In the genomic region with DNA sequence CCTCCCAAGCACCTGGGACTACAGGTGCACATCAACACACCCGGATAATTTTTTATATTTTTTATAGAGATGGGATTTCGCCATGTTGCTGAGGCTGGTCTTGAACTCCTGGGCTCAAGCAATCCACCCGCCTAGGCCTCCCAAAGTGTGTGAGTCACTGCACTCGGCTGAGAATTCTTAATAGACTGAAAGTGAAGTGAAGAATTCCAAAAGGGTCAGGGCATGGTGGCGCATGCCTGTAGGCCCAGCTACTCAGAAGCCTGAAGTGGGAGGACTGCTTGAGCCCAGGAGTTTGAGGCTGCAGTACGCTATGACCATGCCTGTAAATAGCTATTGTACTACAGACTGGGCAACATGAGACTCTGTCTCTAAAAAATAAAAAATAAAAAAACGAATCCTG, we compare ENCODE assay signal across 24 cellular contexts. TPM values are rescaled to one million over a fixed set of nuclear protein-coding genes. Genes with fewer than 3 reads are reported as not detected.
A peak's percentile ranks its signal among the peaks of the same experiment; 100 is the strongest.
DNase-seq lines count a peak whose midpoint lies in the region; ATAC-seq, FAIRE-seq and TF ChIP-seq lines count a peak whose summit lies in the region.
"Had no signal": no experiment of that assay in that cellular context is flagged by ENCODE, and none has a peak within 500 bp of the region (broad histone marks: within the 10 kb centered on the region; RNA-seq: fewer than 3 reads in every experiment).

No MANE protein-coding gene starts in this region.

- H3K23ac ChIP-seq in mesenchymal stem cell (ENCODE audit: low read length in 2 of 2), result no peak overlapping the region

- H2BK12ac ChIP-seq in mesenchymal stem cell (ENCODE audit: low read length in 2 of 2), result no peak overlapping the region

- no peak overlapping the region for H2BK5ac ChIP-seq in mesenchymal stem cell (ENCODE audit: low read depth, low read length, poor library complexity, severe bottlenecking)

- no peak overlapping the region for H3K27ac ChIP-seq in mesenchymal stem cell (ENCODE audit: low read length, poor library complexity, severe bottlenecking)
- peak overlapping the region; percentile 3 for H3K27ac ChIP-seq in stomach smooth muscle (ENCODE audit: low read length)
- no peak overlapping the region for H3K27ac ChIP-seq in pancreas
- H3K27ac ChIP-seq: C4-2B had no signal

- no peak overlapping the region for H2AK5ac ChIP-seq in mesenchymal stem cell (ENCODE audit: low read length, severe bottlenecking)

- intact Hi-C loops in pancreas (cut with DNase I), result loop anchor here in 1 of 3 donors (10.0 kb wide), 1 partner anchor 51 kb away; a partner anchor contains a TSS

- no peak for FAIRE-seq in pancreas (lab: Jason Lieb, UNC)
- FAIRE-seq: A204.1, GM12878 had no signal

- H2BK120ac ChIP-seq in mesenchymal stem cell (ENCODE audit: low read depth, low read length), result no peak overlapping the region

- H3K4me2 ChIP-seq in mesenchymal stem cell (ENCODE audit: low read length, poor library complexity, severe bottlenecking), result no peak overlapping the region

- H4K8ac ChIP-seq in mesenchymal stem cell (ENCODE audit: low read length), result no peak overlapping the region

- H3K4ac ChIP-seq in mesenchymal stem cell (ENCODE audit: low read depth in 1 of 2, low read length in 2 of 2), result no peak overlapping the region

- no peaks in the 10 kb centered on the region for H3K27me3 ChIP-seq in mesenchymal stem cell (ENCODE audit: control insufficient read depth in 1 of 2, insufficient read depth in 1 of 2, low read length in 2 of 2)
- H3K27me3 ChIP-seq in stomach smooth muscle (ENCODE audit: control insufficient read depth in 1 of 2, insufficient read depth in 2 of 2, low read length in 2 of 2), result no peaks in the 10 kb centered on the region
- no peaks in the 10 kb centered on the region for H3K27me3 ChIP-seq in pancreas

- WGBS in mesenchymal stem cell, result 84% methylated on average over 6 of the region's 7 CpGs
- 88 to 92% methylated on average over 7 of the region's 7 CpGs for WGBS in pancreas, 2 donors

- no peak overlapping the region for H2BK15ac ChIP-seq in mesenchymal stem cell (ENCODE audit: low read depth, poor library complexity, severe bottlenecking)

- no peak for ATAC-seq in pancreas
- no peak for ATAC-seq in GM21381 (IDR thresholded peaks at IDR 0.05; ENCODE audit: unreplicated experiment)
- no peak for ATAC-seq in GM18520 (IDR thresholded peaks at IDR 0.05; ENCODE audit: unreplicated experiment)
- ATAC-seq: GM12878, Panc1 had no signal

- peak; percentile 53 for DNase-seq in EL
- peak; percentile 35 for DNase-seq in amniotic epithelial cell (ENCODE audit: low read depth)
- peak; percentile 21 for DNase-seq in mesenchymal stem cell
- DNase-seq in pancreas, result no peak
- DNase-seq in activated gamma-delta T cell (lab: John Stamatoyannopoulos, UW), result no peak
- DNase-seq: Calu3; CD8-positive, alpha-beta memory T cell; GOT3; HCEC 1CT; KG1; NCI-H1092 treated with DMSO at 0.1 percent for 48 hours; NCI-H1436 treated with DMSO at 0.1 percent for 48 hours; NCI-H1930; NCI-H2227 treated with DMSO at 0.1 percent for 48 hours; NCI-H510A treated with DMSO at 0.1 percent for 48 hours; NCI-H748 treated with DMSO at 0.1 percent for 48 hours; SIG-M5 had no signal

- no peak overlapping the region for H2AFZ ChIP-seq in mesenchymal stem cell (ENCODE audit: low read depth, low read length)

- H3K79me1 ChIP-seq in mesenchymal stem cell (replicated peaks; ENCODE audit: low read length, poor library complexity, severe bottlenecking), result peaks cover 17% of the 10 kb centered on the region

- no peak for TF ChIP-seq CTCF in pancreas (IDR thresholded peaks at IDR 0.05)

- H3K4me1 ChIP-seq in mesenchymal stem cell (ENCODE audit: control insufficient read depth, insufficient read depth, low read depth, low read length), result peaks cover 24% of the 10 kb centered on the region
- peaks cover 12% of the 10 kb centered on the region for H3K4me1 ChIP-seq in stomach smooth muscle (ENCODE audit: control insufficient read depth, insufficient read depth, low read length)
- peaks cover 26 to 29% (median 29%) of the 10 kb centered on the region in 3 donors for H3K4me1 ChIP-seq in pancreas

- no peak overlapping the region for H3K4me3 ChIP-seq in mesenchymal stem cell (ENCODE audit: insufficient read depth in 1 of 2, low read depth in 1 of 2, low read length in 2 of 2)
- no peak overlapping the region for H3K4me3 ChIP-seq in stomach smooth muscle (ENCODE audit: low read length in 2 of 2)
- H3K4me3 ChIP-seq in pancreas, result no peak overlapping the region
- H3K4me3 ChIP-seq: GM12878 had no signal

- no peak overlapping the region for H4K91ac ChIP-seq in mesenchymal stem cell (ENCODE audit: low read length)

- H3K18ac ChIP-seq in mesenchymal stem cell (ENCODE audit: low read depth in 1 of 2, low read length in 2 of 2), result no peak overlapping the region

- H3K14ac ChIP-seq in mesenchymal stem cell (ENCODE audit: low read length in 2 of 2), result no peak overlapping the region

- peaks cover 9 to 70% of the 10 kb centered on the region in 2 experiments for H3K36me3 ChIP-seq in mesenchymal stem cell (ENCODE audit: control insufficient read depth in 1 of 2, insufficient read depth in 2 of 2, low read depth in 1 of 2, low read length in 2 of 2)
- H3K36me3 ChIP-seq in stomach smooth muscle (ENCODE audit: control insufficient read depth in 2 of 2, insufficient read depth in 2 of 2, low read length in 2 of 2), result peaks cover 22 to 24% of the 10 kb centered on the region in 2 donors
- H3K36me3 ChIP-seq in pancreas, result peaks cover 0 to 7% (median 0%) of the 10 kb centered on the region in 3 donors

- H3K9me3 ChIP-seq in mesenchymal stem cell (ENCODE audit: control insufficient read depth, low read length), result no peaks in the 10 kb centered on the region
- no peaks in the 10 kb centered on the region for H3K9me3 ChIP-seq in stomach smooth muscle (ENCODE audit: control insufficient read depth in 2 of 2, low read length in 2 of 2)
- H3K9me3 ChIP-seq in pancreas, result no peaks in the 10 kb centered on the region

- H3K9ac ChIP-seq in mesenchymal stem cell (ENCODE audit: low read length) (no peak overlapping the region), stomach smooth muscle (ENCODE audit: low read length in 2 of 2) (no peak overlapping the region)

RNA-seq across cellular contexts. Expression of a gene that starts 43.7 kb away (rescaled TPM):
- 8.0 TPM for polyA plus RNA-seq in mesenchymal stem cell (2013, experiment 1 of 2)
- 7.8 TPM for polyA plus RNA-seq in mesenchymal stem cell (2013, experiment 2 of 2)
- 10 to 100 TPM in 3 of 6 donors, 1 to 10 TPM in 3; 8.4 to 11.9 (median 10.2) TPM for total RNA-seq in pancreas
- polyA plus RNA-seq in pancreas, result 10 to 100 TPM; 10.8 to 20.9 TPM

RNA-seq across cellular contexts. Expression of a gene that starts 52.4 kb away (rescaled TPM):
- polyA plus RNA-seq in mesenchymal stem cell (2013, experiment 1 of 2), result 25.2 TPM
- polyA plus RNA-seq in mesenchymal stem cell (2013, experiment 2 of 2), result 24.1 TPM
- total RNA-seq in pancreas, result 10 to 100 TPM; 24.7 to 38.8 (median 33.6) TPM
- 10 to 100 TPM; 16.5 to 21.8 TPM for polyA plus RNA-seq in pancreas

RNA-seq across cellular contexts. Expression of a gene that starts 55.4 kb away (rescaled TPM):
- 17.6 TPM for polyA plus RNA-seq in mesenchymal stem cell (2013, experiment 1 of 2)
- 18.0 TPM for polyA plus RNA-seq in mesenchymal stem cell (2013, experiment 2 of 2)
- total RNA-seq in pancreas, result 10 to 100 TPM; 14.0 to 29.7 (median 16.7) TPM
- polyA plus RNA-seq in pancreas, result 10 to 100 TPM; 10.7 to 25.7 TPM

Comparison
In these comparisons a context has a peak if more than half of its experiments do, and no peak if none do; other contexts are left out.
1. DNase-seq: peak in EL (single experiment), amniotic epithelial cell (single experiment) and mesenchymal stem cell (single experiment); none in pancreas (0 of 6) and activated gamma-delta T cell (single experiment).